ENCODE assay signal across 25 cellular contexts in the genomic region with DNA sequence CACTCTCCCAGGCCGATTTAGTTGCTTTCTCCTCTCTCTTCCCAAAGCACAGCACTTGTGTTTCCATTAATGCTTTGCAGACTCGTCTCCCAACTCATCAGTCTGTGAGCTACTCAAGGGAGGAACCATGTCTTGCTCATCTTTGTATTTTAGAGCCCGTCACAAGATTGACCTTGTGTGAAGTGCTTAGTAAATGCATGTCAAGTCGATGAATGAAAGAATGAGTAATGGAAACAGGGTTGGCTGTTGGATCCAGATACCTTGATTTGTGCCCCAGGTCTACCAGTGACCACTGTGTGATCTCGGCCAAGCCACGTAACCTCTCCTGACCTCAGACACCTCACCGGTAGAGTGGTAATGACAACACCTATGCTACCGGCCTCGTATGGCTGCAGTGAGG.
DNase-seq lines count a peak whose midpoint lies in the region; ATAC-seq and TF ChIP-seq lines count a peak whose summit lies in the region.
"Had no signal": no experiment of that assay in that cellular context is flagged by ENCODE, and none has a peak within 500 bp of the region (broad histone marks: within the 10 kb centered on the region; RNA-seq: fewer than 3 reads in every experiment).

No MANE protein-coding gene starts in this region.

- H3K27me3 ChIP-seq in hepatocyte = no peaks in the 10 kb centered on the region
- no peaks in the 10 kb centered on the region for H3K27me3 ChIP-seq in subcutaneous abdominal adipose tissue (ENCODE audit: control insufficient read depth in 5 of 5, insufficient read depth in 4 of 5, low read length in 5 of 5)
- H3K27me3 ChIP-seq: cardiac muscle cell had no signal

- H2AFZ ChIP-seq in hepatocyte = no peak overlapping the region

- H3K4me2 ChIP-seq in hepatocyte = peak overlapping the region; percentile 19
- H3K4me2 ChIP-seq: GM23338 had no signal

- H3K4me1 ChIP-seq in hepatocyte (ENCODE audit: insufficient read depth) = peaks cover 19% of the 10 kb centered on the region
- peaks cover 7 to 18% (median 13%) of the 10 kb centered on the region in 5 donors for H3K4me1 ChIP-seq in subcutaneous abdominal adipose tissue (ENCODE audit: control insufficient read depth in 5 of 5, insufficient read depth in 5 of 5, low read length in 5 of 5)

- WGBS in hepatocyte (ENCODE audit: low lambda C conversion rate, missing lambda C conversion rate) = 84% methylated on average over 9 of the region's 9 CpGs

- DNase-seq in DMS53 (lab: John Stamatoyannopoulos, UW) (peak; percentile 12), DMS53 treated with DMSO at 0.1 percent for 48 hours (lab: John Stamatoyannopoulos, UW; ENCODE audit: unreplicated experiment) (no peak), amniotic epithelial cell (ENCODE audit: low read depth) (peak; percentile 7), hepatocyte (ENCODE audit: low spot score) (no peak)
- DNase-seq in stimulated activated naive CD4-positive, alpha-beta T cell treated with Interleukin-2 at 50 U/mL for 16 hours (lab: John Stamatoyannopoulos, UW) = no peak
- DNase-seq: activated CD4-positive, CD25-positive, alpha-beta regulatory T cell treated with anti-CD3 and anti-CD28 coated beads, Interleukin-2, amount 50 U/mL, for 72 hours; activated CD8-positive, alpha-beta T cell treated with anti-CD3 and anti-CD28 coated beads for 36 hours; activated gamma-delta T cell treated with Interleukin-2 at 50 U/mL for 16 hours; amygdala; CD8-positive, alpha-beta T cell; DMS153; GF-D8; Kasumi-1; kidney glomerular epithelial cell; naive thymus-derived CD4-positive, alpha-beta T cell; NCI-H187 treated with DMSO at 0.1 percent for 48 hours; occipital lobe; substantia nigra; T-cell had no signal

- H3K36me3 ChIP-seq in hepatocyte (replicated peaks; ENCODE audit: insufficient read depth, low read depth) = no peaks in the 10 kb centered on the region
- H3K36me3 ChIP-seq in subcutaneous abdominal adipose tissue (ENCODE audit: control insufficient read depth in 5 of 5, insufficient read depth in 5 of 5, low read length in 5 of 5) = no peaks in the 10 kb centered on the region
- H3K36me3 ChIP-seq: cardiac muscle cell had no signal

- no peak for TF ChIP-seq CTCF in hepatocyte (IDR thresholded peaks at IDR 0.05; ENCODE audit: poor library complexity)

- H3K9me2 ChIP-seq in hepatocyte (replicated peaks; ENCODE audit: insufficient read depth) = no peaks in the 10 kb centered on the region

- no peaks in the 10 kb centered on the region for H3K9me3 ChIP-seq in hepatocyte (ENCODE audit: low read depth)
- H3K9me3 ChIP-seq in subcutaneous abdominal adipose tissue (ENCODE audit: control insufficient read depth in 5 of 5, low read length in 5 of 5) = no peaks in the 10 kb centered on the region

- peak overlapping the region; percentile 68 for H3K27ac ChIP-seq in hepatocyte
- peak overlapping the region; percentile 33 for H3K27ac ChIP-seq in subcutaneous abdominal adipose tissue (ENCODE audit: low read depth, low read length)
- H3K27ac ChIP-seq: 22Rv1, cardiac muscle cell had no signal

- H3K9ac ChIP-seq in subcutaneous abdominal adipose tissue (ENCODE audit: low read length in 5 of 5) = peak overlapping the region in 1 of 5 donors; percentile 26

- H3K79me2 ChIP-seq in hepatocyte = no peaks in the 10 kb centered on the region

- no peaks in the 10 kb centered on the region for H4K20me1 ChIP-seq in hepatocyte (ENCODE audit: insufficient read depth, poor library complexity, severe bottlenecking)

- no peak for ATAC-seq in GM21717 (IDR thresholded peaks at IDR 0.05; ENCODE audit: unreplicated experiment)
- no peak for ATAC-seq in HG03520 (IDR thresholded peaks at IDR 0.05; ENCODE audit: unreplicated experiment)
- ATAC-seq: activated CD8-positive, alpha-beta T cell treated with anti-CD3 and anti-CD28 coated beads for 36 hours; CD8-positive, alpha-beta T cell; GM23338; naive thymus-derived CD4-positive, alpha-beta T cell; T-cell had no signal

- H3K4me3 ChIP-seq in hepatocyte (no peak overlapping the region), subcutaneous abdominal adipose tissue (ENCODE audit: low read depth in 1 of 5, low read length in 5 of 5) (no peak overlapping the region)
- H3K4me3 ChIP-seq: cardiac muscle cell, GM23338 had no signal

Comparison
In these comparisons a context has a peak if more than half of its experiments do, and no peak if none do; other contexts are left out.
1. DNase-seq: peak in DMS53 (single experiment) and amniotic epithelial cell (single experiment); none in DMS53 treated with DMSO at 0.1 percent for 48 hours (single experiment), hepatocyte (single experiment) and stimulated activated naive CD4-positive, alpha-beta T cell treated with Interleukin-2 at 50 U/mL for 16 hours (single experiment).